Comparison of ENCODE assay signal across 1 cellular context in genomic region chr21:31663584-31664249, GRCh38.
TF ChIP-seq lines count a peak whose summit lies in the region.

No MANE protein-coding gene starts in this region.

TF ChIP-seq in HepG2, 621 proteins besides CTCF, POLR2A, EP300 and RAD21:
- TF ChIP-seq RBFOX2 (IDR thresholded peaks at IDR 0.05; ENCODE audit: low read depth, low read length) = 0 out of 2 replicates have a peak, but pooled peaks have one; percentile 38
- TF ChIP-seq NCOA5 (CRISPR knock-in tag; IDR thresholded peaks at IDR 0.05) = no peak
- TF ChIP-seq, protein P1, sequence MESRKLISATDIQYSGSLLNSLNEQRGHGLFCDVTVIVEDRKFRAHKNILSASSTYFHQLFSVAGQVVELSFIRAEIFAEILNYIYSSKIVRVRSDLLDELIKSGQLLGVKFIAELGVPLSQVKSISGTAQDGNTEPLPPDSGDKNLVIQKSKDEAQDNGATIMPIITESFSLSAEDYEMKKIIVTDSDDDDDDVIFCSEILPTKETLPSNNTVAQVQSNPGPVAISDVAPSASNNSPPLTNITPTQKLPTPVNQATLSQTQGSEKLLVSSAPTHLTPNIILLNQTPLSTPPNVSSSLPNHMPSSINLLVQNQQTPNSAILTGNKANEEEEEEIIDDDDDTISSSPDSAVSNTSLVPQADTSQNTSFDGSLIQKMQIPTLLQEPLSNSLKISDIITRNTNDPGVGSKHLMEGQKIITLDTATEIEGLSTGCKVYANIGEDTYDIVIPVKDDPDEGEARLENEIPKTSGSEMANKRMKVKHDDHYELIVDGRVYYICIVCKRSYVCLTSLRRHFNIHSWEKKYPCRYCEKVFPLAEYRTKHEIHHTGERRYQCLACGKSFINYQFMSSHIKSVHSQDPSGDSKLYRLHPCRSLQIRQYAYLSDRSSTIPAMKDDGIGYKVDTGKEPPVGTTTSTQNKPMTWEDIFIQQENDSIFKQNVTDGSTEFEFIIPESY (CRISPR knock-in tag; IDR thresholded peaks at IDR 0.05) = peak; percentile 84
- TF ChIP-seq ZNF121 (CRISPR knock-in tag; IDR thresholded peaks at IDR 0.05) = 0 out of 2 replicates have a peak, but pooled peaks have one; percentile 21
